Comparison of ENCODE assay signal across 9 cellular contexts in genomic region chr17:6473128-6473767, GRCh38. TPM values are rescaled to one million over a fixed set of nuclear protein-coding genes. Genes with fewer than 3 reads are reported as not detected.
DNase-seq lines count a peak whose midpoint lies in the region; ATAC-seq lines count a peak whose summit lies in the region.
"Had no signal": no experiment of that assay in that cellular context is flagged by ENCODE, and none has a peak within 500 bp of the region (broad histone marks: within the 10 kb centered on the region; RNA-seq: fewer than 3 reads in every experiment).

No MANE protein-coding gene starts in this region.

- peaks cover 0 to 6% (median 2%) of the 10 kb centered on the region in 3 donors for H3K4me1 Mint-ChIP-seq in T-cell

- DNase-seq in DMS53 treated with DMSO at 0.1 percent for 48 hours (lab: John Stamatoyannopoulos, UW; ENCODE audit: unreplicated experiment) (peak; percentile 82), Kasumi-1 (lab: John Stamatoyannopoulos, UW) (peak; percentile 15 to 20), T-cell (peak in 33 of 34 experiments; percentile 15 to 65 (median 49)), amniotic epithelial cell (ENCODE audit: low read depth) (peak; percentile 71), left cardiac atrium (peak; percentile 77), renal cortical epithelial cell (ENCODE audit: low read depth) (peak; percentile 52)

- H3K9me3 Mint-ChIP-seq in T-cell: no peaks in the 10 kb centered on the region
- H3K9me3 Mint-ChIP-seq: activated naive CD4-positive, alpha-beta T cell treated with anti-CD3 and anti-CD28 coated beads, Interleukin-2, amount 50 U/mL, for 24 hours had no signal

- no peak overlapping the region for H3K4me3 Mint-ChIP-seq in T-cell
- H3K4me3 Mint-ChIP-seq: activated naive CD4-positive, alpha-beta T cell treated with anti-CD3 and anti-CD28 coated beads, Interleukin-2, amount 50 U/mL, for 24 hours had no signal

- H3K27ac Mint-ChIP-seq in T-cell: no peak overlapping the region
- H3K27ac Mint-ChIP-seq: activated naive CD4-positive, alpha-beta T cell treated with anti-CD3 and anti-CD28 coated beads, Interleukin-2, amount 50 U/mL, for 24 hours had no signal

- POLR2A ChIA-PET in T-cell (lab: Charles Lee): no interaction called here

- CTCF ChIA-PET in T-cell (lab: Charles Lee): interaction anchor here (0.6 to 1.2 kb wide), 5 partner anchors 89 to 582 kb away, joined by 3 to 6 read pairs (median 4); no protein-coding TSS in a partner anchor

- no peaks in the 10 kb centered on the region for H3K36me3 Mint-ChIP-seq in T-cell
- H3K36me3 Mint-ChIP-seq: activated naive CD4-positive, alpha-beta T cell treated with anti-CD3 and anti-CD28 coated beads, Interleukin-2, amount 50 U/mL, for 24 hours had no signal

- peak; percentile 52 to 67 (median 60) for ATAC-seq in T-cell (replicated peaks in 1 of 4)
- peak; percentile 67 to 81 for ATAC-seq in left cardiac atrium
- ATAC-seq in GM19023 (IDR thresholded peaks at IDR 0.05; ENCODE audit: unreplicated experiment): no peak
- ATAC-seq in GM19324 (IDR thresholded peaks at IDR 0.05; ENCODE audit: low FRiP score, unreplicated experiment): no peak

- no peaks in the 10 kb centered on the region for H3K27me3 Mint-ChIP-seq in T-cell
- H3K27me3 Mint-ChIP-seq: activated naive CD4-positive, alpha-beta T cell treated with anti-CD3 and anti-CD28 coated beads, Interleukin-2, amount 50 U/mL, for 24 hours had no signal

- intact Hi-C loops in left cardiac atrium (cut with DNase I): loop anchor here (5.0 to 10.0 kb wide), 2 partner anchors 84 to 92 kb away; partner anchors contain the start of gene PITPNM3 (in 1 of the 2)

RNA-seq across cellular contexts. Expression of gene PIMREG, which starts 29.0 kb away (rescaled TPM):
- total RNA-seq in T-cell: under 1 TPM in 3 of 5 donors, not detected in 2; 0.23 to 0.79 (median 0.43) TPM
- total RNA-seq in left cardiac atrium: under 1 TPM in 1 of 2 donors, not detected in 1; 0.29 TPM
- total RNA-seq in renal cortical epithelial cell: 0.40 and 17.2 TPM in 2 replicates

RNA-seq across cellular contexts. Expression of gene AIPL1, which starts 38.3 kb away (rescaled TPM):
- not detected for total RNA-seq in T-cell
- total RNA-seq in left cardiac atrium: not detected
- total RNA-seq in renal cortical epithelial cell: not detected in 2 replicates

Comparison
In these comparisons a context has a peak if more than half of its experiments do, and no peak if none do; other contexts are left out.
1. DNase-seq: peak in every context shown above with its lines; median percentile 82 in DMS53 treated with DMSO at 0.1 percent for 48 hours; 77 in left cardiac atrium; 71 in amniotic epithelial cell; 52 in renal cortical epithelial cell; 49 in T-cell; 18 in Kasumi-1.
2. ATAC-seq: peak in T-cell (4 of 4) and left cardiac atrium (2 of 2); none in GM19023 (single experiment) and GM19324 (single experiment).